Comparison of ENCODE assay signal across 12 cellular contexts in the genomic region with DNA sequence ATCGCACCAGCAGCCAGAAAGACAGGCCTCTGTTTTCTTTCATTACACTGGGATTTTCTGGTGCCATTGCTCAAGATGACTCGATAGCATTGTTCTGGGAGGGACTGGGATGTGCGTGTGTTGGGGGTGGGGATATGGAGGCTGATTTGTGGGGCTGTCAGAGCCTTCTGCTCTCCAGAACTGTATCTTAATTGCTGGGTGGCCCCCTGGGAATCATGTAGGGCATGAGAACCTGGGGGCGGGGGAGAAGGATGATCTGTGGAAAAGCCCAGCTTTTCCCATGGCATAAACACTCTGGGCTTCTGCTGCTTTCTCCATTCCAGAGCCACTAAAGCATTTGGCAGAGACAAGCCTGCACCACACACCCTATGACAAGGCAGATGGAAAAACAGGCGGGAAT.
DNase-seq lines count a peak whose midpoint lies in the region; ATAC-seq and TF ChIP-seq lines count a peak whose summit lies in the region.
"Had no signal": no experiment of that assay in that cellular context is flagged by ENCODE, and none has a peak within 500 bp of the region (broad histone marks: within the 10 kb centered on the region; RNA-seq: fewer than 3 reads in every experiment).

No MANE protein-coding gene starts in this region.

- in situ Hi-C loops in gastrocnemius medialis (cut with MboI; ENCODE audit: low sequenced_read_pairs in 4 of 4), result loop anchor here in 1 of 4 donors (25.0 kb wide), 1 partner anchor 89 kb away; no protein-coding TSS in a partner anchor

- peak; percentile 55 for DNase-seq in GM04504 (ENCODE audit: low read depth)
- DNase-seq in right cardiac atrium, result peak in 1 of 3 donors; percentile 19
- DNase-seq in gastrocnemius medialis, result peak in 1 of 2 donors; percentile 27
- no peak for DNase-seq in GDM1 (lab: John Stamatoyannopoulos, UW)
- no peak for DNase-seq in superior temporal gyrus (ENCODE audit: extremely low spot score)
- no peak for DNase-seq in ascending aorta (ENCODE audit: low spot score in 2 of 2)
- DNase-seq in HUDEP-2 (lab: John Stamatoyannopoulos, UW; ENCODE audit: unreplicated experiment in 76 of 76), result no peak
- DNase-seq: mucosa of descending colon, NCI-H1105 treated with DMSO at 0.1 percent for 48 hours, PC-3, spleen had no signal

- peaks cover 14% of the 10 kb centered on the region for H3K4me1 ChIP-seq in right cardiac atrium (ENCODE audit: control insufficient read depth, insufficient read depth, low read length)
- H3K4me1 ChIP-seq in gastrocnemius medialis, result peaks cover 38 to 45% of the 10 kb centered on the region in 2 donors
- H3K4me1 ChIP-seq in ascending aorta, result no peaks in the 10 kb centered on the region
- H3K4me1 ChIP-seq: spleen had no signal

- ATAC-seq in SK-N-SH treated with all-trans-retinoic acid at 6 μM for 48 hours, result no peak
- peak; percentile 16 to 35 for ATAC-seq in right cardiac atrium
- ATAC-seq in gastrocnemius medialis, result no peak
- ATAC-seq: mucosa of descending colon, PC-3 had no signal

- TF ChIP-seq CTCF in gastrocnemius medialis (IDR thresholded peaks at IDR 0.05 in 4 of 5, conservative IDR thresholded peaks at IDR 0.05 in 1 of 5) (no peak), ascending aorta (IDR thresholded peaks at IDR 0.05) (no peak)

- H3K4me3 ChIP-seq in right cardiac atrium (ENCODE audit: low read length) (no peak overlapping the region), gastrocnemius medialis (no peak overlapping the region), ascending aorta (no peak overlapping the region)
- H3K4me3 ChIP-seq: mucosa of descending colon, spleen had no signal

- TF ChIP-seq POLR2A in gastrocnemius medialis (IDR thresholded peaks at IDR 0.05), result no peak

- no peak overlapping the region for H3K27ac ChIP-seq in right cardiac atrium (ENCODE audit: low read length)
- H3K27ac ChIP-seq in gastrocnemius medialis, result peak overlapping the region; percentile 86 to 94 (median 92)
- H3K27ac ChIP-seq in ascending aorta, result no peak overlapping the region
- H3K27ac ChIP-seq: spleen had no signal

- WGBS in right cardiac atrium, result 46% methylated on average over 5 of the region's 5 CpGs

- no peaks in the 10 kb centered on the region for H3K27me3 ChIP-seq in right cardiac atrium (ENCODE audit: control insufficient read depth, insufficient read depth)
- no peaks in the 10 kb centered on the region for H3K27me3 ChIP-seq in gastrocnemius medialis
- H3K27me3 ChIP-seq in ascending aorta, result no peaks in the 10 kb centered on the region

- H3K36me3 ChIP-seq in gastrocnemius medialis (no peaks in the 10 kb centered on the region), ascending aorta (no peaks in the 10 kb centered on the region)
- H3K36me3 ChIP-seq: spleen had no signal

- intact Hi-C loops in right cardiac atrium (cut with DNase I) (loop anchor here in 2 of 4 donors (10.0 kb wide), 3 partner anchors 312 to 1272 kb away; a partner anchor contains a TSS), gastrocnemius medialis (cut with DNase I; ENCODE audit: low total_unique reads) (loop anchor here (5.0 to 10.0 kb wide), 6 partner anchors 92 to 1262 kb away; a partner anchor contains a TSS), ascending aorta (cut with DNase I) (no loop called here)

- H3K9me3 ChIP-seq in right cardiac atrium (ENCODE audit: control insufficient read depth, low read length) (no peaks in the 10 kb centered on the region), gastrocnemius medialis (no peaks in the 10 kb centered on the region), ascending aorta (no peaks in the 10 kb centered on the region)
- H3K9me3 ChIP-seq: mucosa of descending colon had no signal

TF ChIP-seq in SK-N-SH treated with all-trans-retinoic acid at 6 μM for 48 hours, 23 proteins besides CTCF, POLR2A, EP300 and RAD21:
- TF ChIP-seq ISL1 (CRISPR knock-in tag; IDR thresholded peaks at IDR 0.05), result peak; percentile 78
- TF ChIP-seq, protein P1, sequence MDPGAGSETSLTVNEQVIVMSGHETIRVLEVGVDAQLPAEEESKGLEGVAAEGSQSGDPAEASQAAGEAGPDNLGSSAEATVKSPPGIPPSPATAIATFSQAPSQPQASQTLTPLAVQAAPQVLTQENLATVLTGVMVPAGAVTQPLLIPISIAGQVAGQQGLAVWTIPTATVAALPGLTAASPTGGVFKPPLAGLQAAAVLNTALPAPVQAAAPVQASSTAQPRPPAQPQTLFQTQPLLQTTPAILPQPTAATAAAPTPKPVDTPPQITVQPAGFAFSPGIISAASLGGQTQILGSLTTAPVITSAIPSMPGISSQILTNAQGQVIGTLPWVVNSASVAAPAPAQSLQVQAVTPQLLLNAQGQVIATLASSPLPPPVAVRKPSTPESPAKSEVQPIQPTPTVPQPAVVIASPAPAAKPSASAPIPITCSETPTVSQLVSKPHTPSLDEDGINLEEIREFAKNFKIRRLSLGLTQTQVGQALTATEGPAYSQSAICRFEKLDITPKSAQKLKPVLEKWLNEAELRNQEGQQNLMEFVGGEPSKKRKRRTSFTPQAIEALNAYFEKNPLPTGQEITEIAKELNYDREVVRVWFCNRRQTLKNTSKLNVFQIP (CRISPR knock-in tag; IDR thresholded peaks at IDR 0.05; ENCODE audit: borderline replicate concordance, low read depth), result no peak

Comparison
In these comparisons a context has a peak if more than half of its experiments do, and no peak if none do; other contexts are left out.
1. ATAC-seq: peak in right cardiac atrium (2 of 2); none in SK-N-SH treated with all-trans-retinoic acid at 6 μM for 48 hours (single experiment) and gastrocnemius medialis (0 of 2).
2. H3K27ac ChIP-seq: peak in gastrocnemius medialis (4 of 4); none in right cardiac atrium (single experiment) and ascending aorta (0 of 2).